In the genomic region with DNA sequence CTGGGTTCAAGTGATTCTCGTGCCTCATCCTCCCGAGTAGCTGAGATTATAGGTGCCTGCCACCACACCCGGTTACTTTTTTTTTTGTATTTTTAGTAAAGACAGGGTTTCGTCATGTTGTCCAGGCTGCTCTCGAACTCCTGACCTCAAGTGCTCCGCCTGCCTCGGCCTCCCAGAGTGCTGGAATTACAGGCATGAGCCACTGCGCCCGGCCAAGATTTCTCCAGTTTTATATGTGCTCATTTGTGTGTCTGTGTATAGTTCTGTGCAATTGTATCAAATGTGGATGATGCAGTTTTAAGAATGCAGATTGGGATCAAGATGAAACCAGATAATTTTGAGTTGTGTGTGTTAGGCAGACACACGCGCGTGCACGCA, we compare ENCODE assay signal across 16 cellular contexts.
DNase-seq lines count a peak whose midpoint lies in the region; ATAC-seq and TF ChIP-seq lines count a peak whose summit lies in the region.
"Had no signal": no experiment of that assay in that cellular context is flagged by ENCODE, and none has a peak within 500 bp of the region (broad histone marks: within the 10 kb centered on the region; RNA-seq: fewer than 3 reads in every experiment).

No MANE protein-coding gene starts in this region.

- H3K27ac Mint-ChIP-seq in activated T-cell treated with anti-CD3 and anti-CD28 coated beads, Interleukin-2, amount 50 U/mL, for 72 hours: peak overlapping the region; percentile 41
- H3K27ac Mint-ChIP-seq in nephron progenitor cell: no peak overlapping the region
- H3K27ac Mint-ChIP-seq: HFFc6, neural progenitor cell had no signal

- H3K9me3 ChIP-seq in adipocyte (ENCODE audit: control insufficient read depth, low read length) (no peaks in the 10 kb centered on the region), right cardiac atrium (ENCODE audit: control insufficient read depth, low read length) (no peaks in the 10 kb centered on the region), suprapubic skin (no peaks in the 10 kb centered on the region)

- H3K4me3 Mint-ChIP-seq in activated T-cell treated with anti-CD3 and anti-CD28 coated beads, Interleukin-2, amount 50 U/mL, for 72 hours: no peak overlapping the region
- no peak overlapping the region for H3K4me3 Mint-ChIP-seq in nephron progenitor cell
- H3K4me3 Mint-ChIP-seq: activated T-cell treated with anti-CD3 and anti-CD28 coated beads, Interleukin-2, amount 50 U/mL, for 4 hours; HFFc6; neural progenitor cell had no signal

- intact Hi-C loops in right cardiac atrium (cut with DNase I): loop anchor here in 1 of 4 donors (10.0 kb wide), 1 partner anchor 67 kb away; the partner anchor contains the start of gene SLCO3A1

- H3K4me1 ChIP-seq in adipocyte (ENCODE audit: control insufficient read depth, insufficient read depth, low read length) (peaks cover 40% of the 10 kb centered on the region), right cardiac atrium (ENCODE audit: control insufficient read depth, insufficient read depth, low read length) (peaks cover 24% of the 10 kb centered on the region), suprapubic skin (peaks cover 43% of the 10 kb centered on the region)

- no peak for ATAC-seq in activated T-cell treated with anti-CD3 and anti-CD28 coated beads, Interleukin-2, amount 50 U/mL, for 72 hours (replicated peaks in 1 of 2)
- no peak for ATAC-seq in right cardiac atrium
- ATAC-seq in HG02938 (IDR thresholded peaks at IDR 0.05; ENCODE audit: unreplicated experiment): no peak
- ATAC-seq: activated T-cell treated with anti-CD3 and anti-CD28 coated beads, Interleukin-2, amount 50 U/mL, for 4 hours had no signal

- WGBS in right cardiac atrium: 32% methylated on average over 13 of the region's 13 CpGs
- WGBS in suprapubic skin: 57% methylated on average over 13 of the region's 13 CpGs

- no peak for DNase-seq in activated T-cell treated with anti-CD3 and anti-CD28 coated beads, Interleukin-2, amount 50 U/mL, for 72 hours
- DNase-seq in activated T-cell treated with anti-CD3 and anti-CD28 coated beads, Interleukin-2, amount 50 U/mL, for 1 hour: no peak
- DNase-seq in adipocyte (ENCODE audit: low read depth): no peak
- no peak for DNase-seq in right cardiac atrium
- no peak for DNase-seq in suprapubic skin (ENCODE audit: low spot score in 2 of 2)
- DNase-seq in nephron progenitor cell: no peak
- DNase-seq in activated CD4-positive, CD25-positive, alpha-beta regulatory T cell (lab: John Stamatoyannopoulos, UW): no peak
- DNase-seq: activated CD4-positive, alpha-beta T cell treated with anti-CD3 and anti-CD28 coated beads, Interleukin-2, amount 50 U/mL, for 4 hours; activated T-cell treated with anti-CD3 and anti-CD28 coated beads, Interleukin-2, amount 50 U/mL, for 4 hours; HFFc6; MM.1S; NCI-H1930; NCI-H524; stimulated activated CD4-positive, alpha-beta T cell treated with anti-CD3 and anti-CD28 coated beads, Interleukin-2, amount 100 ng/mL, for 24 hours had no signal

- H3K9ac ChIP-seq in adipocyte (ENCODE audit: low read length): peak overlapping the region; percentile 47
- H3K9ac ChIP-seq: neural progenitor cell had no signal

- H3K36me3 Mint-ChIP-seq in activated T-cell treated with anti-CD3 and anti-CD28 coated beads, Interleukin-2, amount 50 U/mL, for 72 hours (ENCODE audit: insufficient read depth in 2 of 2): no peaks in the 10 kb centered on the region
- H3K36me3 Mint-ChIP-seq in nephron progenitor cell (ENCODE audit: low read depth): no peaks in the 10 kb centered on the region
- H3K36me3 Mint-ChIP-seq: neural progenitor cell had no signal

- H3K36me3 ChIP-seq in adipocyte (ENCODE audit: control insufficient read depth, insufficient read depth, low read length, severe bottlenecking) (no peaks in the 10 kb centered on the region), suprapubic skin (peaks cover 2% of the 10 kb centered on the region)
- H3K36me3 ChIP-seq: neural progenitor cell had no signal

- no peaks in the 10 kb centered on the region for H3K9me3 Mint-ChIP-seq in activated T-cell treated with anti-CD3 and anti-CD28 coated beads, Interleukin-2, amount 50 U/mL, for 72 hours
- no peaks in the 10 kb centered on the region for H3K9me3 Mint-ChIP-seq in nephron progenitor cell
- H3K9me3 Mint-ChIP-seq: activated T-cell treated with anti-CD3 and anti-CD28 coated beads, Interleukin-2, amount 50 U/mL, for 4 hours; HFFc6; neural progenitor cell had no signal

- no peaks in the 10 kb centered on the region for H3K27me3 Mint-ChIP-seq in activated T-cell treated with anti-CD3 and anti-CD28 coated beads, Interleukin-2, amount 50 U/mL, for 72 hours (ENCODE audit: low read depth)
- peaks cover 15% of the 10 kb centered on the region for H3K27me3 Mint-ChIP-seq in nephron progenitor cell (ENCODE audit: low read depth, poor library complexity)

- H3K27ac ChIP-seq in right cardiac atrium (ENCODE audit: low read length): peak overlapping the region; percentile 33
- peak overlapping the region; percentile 44 for H3K27ac ChIP-seq in suprapubic skin
- H3K27ac ChIP-seq: neural progenitor cell had no signal

- TF ChIP-seq CTCF in suprapubic skin (IDR thresholded peaks at IDR 0.05): no peak
- no peak for TF ChIP-seq CTCF in nephron progenitor cell (IDR thresholded peaks at IDR 0.05)

- no peak for TF ChIP-seq POLR2A in suprapubic skin (IDR thresholded peaks at IDR 0.05)

- no peak for TF ChIP-seq EP300 in suprapubic skin (IDR thresholded peaks at IDR 0.05)

- H3K4me1 Mint-ChIP-seq in activated T-cell treated with anti-CD3 and anti-CD28 coated beads, Interleukin-2, amount 50 U/mL, for 72 hours (ENCODE audit: low read depth): peaks cover 23% of the 10 kb centered on the region
- peaks cover 64% of the 10 kb centered on the region for H3K4me1 Mint-ChIP-seq in nephron progenitor cell

- H3K27me3 ChIP-seq in adipocyte (replicated peaks; ENCODE audit: control insufficient read depth, insufficient read depth, low read length) (no peaks in the 10 kb centered on the region), right cardiac atrium (ENCODE audit: control insufficient read depth, insufficient read depth) (no peaks in the 10 kb centered on the region), suprapubic skin (no peaks in the 10 kb centered on the region)
- H3K27me3 ChIP-seq: neural progenitor cell had no signal

- H3K4me3 ChIP-seq in adipocyte (ENCODE audit: low read length): peak overlapping the region; percentile 48
- no peak overlapping the region for H3K4me3 ChIP-seq in right cardiac atrium (ENCODE audit: low read length)
- no peak overlapping the region for H3K4me3 ChIP-seq in suprapubic skin
- H3K4me3 ChIP-seq: neural progenitor cell had no signal
